In the genomic region with DNA sequence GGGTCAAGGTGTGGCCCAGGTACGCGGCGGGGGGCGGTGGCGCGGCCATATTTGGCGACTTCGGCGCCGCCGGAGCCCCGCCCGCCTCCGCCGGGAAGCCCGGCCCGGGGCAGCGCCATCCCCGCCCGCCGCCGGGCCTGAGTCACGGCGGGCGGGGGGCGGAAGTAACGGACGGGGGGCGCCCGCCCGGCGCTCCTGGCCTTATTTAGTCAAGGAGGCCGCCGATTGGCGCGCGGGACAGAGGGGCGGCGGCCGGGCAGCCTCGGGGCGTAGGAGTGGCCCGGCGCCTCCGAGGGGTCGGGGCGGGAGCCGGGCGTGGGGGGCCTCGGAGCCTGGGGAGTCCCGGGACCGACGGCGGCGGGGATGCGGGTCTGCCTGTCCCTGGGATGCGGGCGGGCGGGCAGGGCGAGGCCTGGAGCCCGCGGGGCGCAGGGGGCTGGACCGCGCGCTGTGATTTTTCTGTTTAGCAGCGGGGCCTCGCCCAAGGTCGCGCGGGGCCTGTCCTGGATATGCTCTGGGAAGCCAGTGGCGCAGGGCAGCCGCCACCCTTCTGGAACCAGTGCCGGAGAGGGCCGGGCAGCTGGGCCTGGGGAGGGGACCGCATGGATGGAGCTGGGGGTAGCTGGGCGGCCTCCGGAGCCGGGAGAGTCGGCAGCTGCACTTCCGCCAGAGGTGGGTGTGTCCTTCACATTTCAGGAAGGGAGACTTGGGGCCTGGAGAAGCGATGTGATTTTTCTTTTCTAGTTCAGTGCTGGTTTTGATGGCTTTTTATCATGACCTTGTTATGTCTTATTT, we compare ENCODE assay signal across 8 cellular contexts. TPM values are rescaled to one million over a fixed set of nuclear protein-coding genes. Genes with fewer than 3 reads are reported as not detected.
DNase-seq lines count a peak whose midpoint lies in the region; ATAC-seq, FAIRE-seq and TF ChIP-seq lines count a peak whose summit lies in the region.

No MANE protein-coding gene starts in this region.

- H3K4ac ChIP-seq in H1 (replicated peaks; ENCODE audit: insufficient read length, low read depth, low read length): peak overlapping the region; percentile 94

- H3K18ac ChIP-seq in H1 (ENCODE audit: extremely low read depth, low read length): peak overlapping the region; percentile 90

- H3K9ac ChIP-seq in H1 (replicated peaks in 1 of 4; ENCODE audit: extremely low read depth in 1 of 4, low read depth in 3 of 4, low read length in 3 of 4): peak overlapping the region; percentile 45 to 70 (median 56); a peak in 6 of 7 replicates

- no peak for FAIRE-seq in H1 (lab: Jason Lieb, UNC)

- peaks cover 23% of the 10 kb centered on the region for H3K9me3 Mint-ChIP-seq in HFFc6

- H3K79me1 ChIP-seq in H1 (ENCODE audit: low read depth, low read length): peaks cover 14% of the 10 kb centered on the region

- H3K56ac ChIP-seq in H1 (replicated peaks; ENCODE audit: insufficient read length, low read depth, low read length): peak overlapping the region; percentile 92

- 5% methylated on average over 10 of the region's 82 CpGs; no CpG with 5 or more reads in 1 of the 2 experiments for WGBS in H1 (ENCODE audit: extremely low coverage in 1 of 2, insufficient coverage in 1 of 2, insufficient read length in 1 of 2, insufficient replicate concordance in 2 of 2, low coverage in 1 of 2, low lambda C conversion rate in 2 of 2, missing lambda C conversion rate in 1 of 2), 2 experiments

- H3K4me2 ChIP-seq in H1 (ENCODE audit: insufficient read depth in 1 of 2, low read depth in 2 of 2, low read length in 2 of 2): peak overlapping the region; percentile 75 to 85

- peaks cover 0 to 25% (median 15%) of the 10 kb centered on the region in 4 experiments; a peak in 5 of 7 replicates for H3K27me3 ChIP-seq in H1 (replicated peaks in 1 of 4; ENCODE audit: control insufficient read depth in 3 of 4, extremely low read depth in 1 of 4, insufficient read depth in 3 of 4, low read length in 3 of 4)

- peaks cover 30% of the 10 kb centered on the region for H3K36me3 Mint-ChIP-seq in HFFc6 (ENCODE audit: low read depth)

- no peak for ATAC-seq in HG03439 (IDR thresholded peaks at IDR 0.05; ENCODE audit: unreplicated experiment)

- peak overlapping the region; percentile 39; the same call in 1 of the 2 replicates for H2BK12ac ChIP-seq in H1 (ENCODE audit: low read depth, low read length)

- H2BK120ac ChIP-seq in H1 (replicated peaks; ENCODE audit: low read depth, low read length): no peak overlapping the region

- H2BK15ac ChIP-seq in H1 (ENCODE audit: low read length): no peak overlapping the region

- POLR2A ChIA-PET in H1 (lab: Charles Lee; ENCODE audit: partially characterized antibody): interaction anchor here (0.7 to 35.8 kb wide), 23 partner anchors 1 to 395 kb away, joined by 3 to 1004 read pairs (median 5); a partner anchor contains a TSS

- peak overlapping the region; percentile 14; the same call in 1 of the 2 replicates for H3K27ac ChIP-seq in H1 (ENCODE audit: low read depth, low read length)

- TF ChIP-seq RAD21 in H1 (IDR thresholded peaks at IDR 0.05 in 1 of 2, conservative IDR thresholded peaks at IDR 0.05 in 1 of 2; ENCODE audit: low read depth in 2 of 2, low read length in 2 of 2): no peak

- H3K27me3 Mint-ChIP-seq in HFFc6 (ENCODE audit: insufficient read depth): peaks cover 23% of the 10 kb centered on the region

- H2BK5ac ChIP-seq in H1 (ENCODE audit: low read depth, low read length): peak overlapping the region; percentile 60; the same call in 1 of the 2 replicates

- H3K4me1 ChIP-seq in H1 (replicated peaks in 1 of 4; ENCODE audit: control insufficient read depth in 3 of 4, insufficient read depth in 4 of 4, low read length in 3 of 4): peaks cover 0 to 40% (median 23%) of the 10 kb centered on the region in 4 experiments; a peak in 6 of 7 replicates

- H3K4me3 Mint-ChIP-seq in HFFc6: peak overlapping the region; percentile 92

- H3K4me3 ChIP-seq in H1 (ENCODE audit: extremely low read depth in 1 of 4, insufficient read depth in 2 of 4, low read depth in 3 of 4, low read length in 4 of 4): peak overlapping the region; percentile 56 to 75 (median 68)

- peak overlapping the region; percentile 74 for H4K8ac ChIP-seq in H1 (ENCODE audit: extremely low read depth, insufficient read depth, low read length)

- no peaks in the 10 kb centered on the region for H3K9me3 ChIP-seq in H1 (ENCODE audit: insufficient read depth in 2 of 2, low read depth in 1 of 2, low read length in 1 of 2)

- H2BK20ac ChIP-seq in H1 (ENCODE audit: low read length): no peak overlapping the region

- peaks cover 22 to 28% of the 10 kb centered on the region in 2 experiments for H4K20me1 ChIP-seq in H1 (replicated peaks in 1 of 2; ENCODE audit: control insufficient read depth in 1 of 2, insufficient read depth in 2 of 2, low read length in 2 of 2)

- peak overlapping the region; percentile 85 for H4K91ac ChIP-seq in H1 (replicated peaks; ENCODE audit: insufficient read length, low read length)

- H3K23ac ChIP-seq in H1 (ENCODE audit: insufficient read length): no peak overlapping the region

- peak; percentile 92 for DNase-seq in EH (ENCODE audit: low read depth)
- DNase-seq in HFFc6: peak; percentile 60
- DNase-seq in NCI-H69 (lab: John Stamatoyannopoulos, UW): peak; percentile 95
- DNase-seq in activated CD8-positive, alpha-beta memory T cell treated with anti-CD3 and anti-CD28 coated beads for 4 hours (ENCODE audit: low read depth in 2 of 2): peak; percentile 54 to 62
- DNase-seq in H1 (ENCODE audit: low read depth in 1 of 2, low spot score in 2 of 2): peak in 1 of 2 experiments; percentile 88
- peak; percentile 58 for DNase-seq in medulla oblongata (ENCODE audit: extremely low spot score)
- DNase-seq in stimulated activated CD8-positive, alpha-beta memory T cell treated with anti-CD3 and anti-CD28 coated beads, Interleukin-2, amount 100 ng/mL, for 48 hours (ENCODE audit: low read depth in 2 of 2): peak; percentile 64 to 71

- H3K36me3 ChIP-seq in H1 (ENCODE audit: control insufficient read depth in 2 of 4, insufficient read depth in 4 of 4, low read length in 3 of 4): peaks cover 18 to 22% (median 20%) of the 10 kb centered on the region in 4 experiments; a peak in 7 of 8 replicates

- TF ChIP-seq CTCF in HFFc6 (IDR thresholded peaks at IDR 0.05) (no peak), H1 (IDR thresholded peaks at IDR 0.05; ENCODE audit: control extremely low read depth in 1 of 3, insufficient read depth in 1 of 3, low read depth in 1 of 3, low read length in 3 of 3) (no peak)

- TF ChIP-seq EP300 in H1 (IDR thresholded peaks at IDR 0.05; ENCODE audit: borderline replicate concordance in 1 of 2, low read depth in 2 of 2, low read length in 2 of 2): no peak

- H3K4me1 Mint-ChIP-seq in HFFc6 (ENCODE audit: low read depth): peaks cover 18% of the 10 kb centered on the region

- peaks cover 39% of the 10 kb centered on the region for H3K23me2 ChIP-seq in H1 (ENCODE audit: low read depth, low read length)

- H3K79me2 ChIP-seq in H1 (ENCODE audit: control insufficient read depth in 1 of 2, insufficient read depth in 2 of 2, low read length in 2 of 2): peaks cover 24 to 39% of the 10 kb centered on the region in 2 experiments

- no peak overlapping the region for H3K14ac ChIP-seq in H1 (ENCODE audit: insufficient read length)

- H3K27ac Mint-ChIP-seq in HFFc6: peak overlapping the region; percentile 83

- TF ChIP-seq POLR2A in H1 (IDR thresholded peaks at IDR 0.05; ENCODE audit: control extremely low read depth in 1 of 2, low read depth in 2 of 2, low read length in 2 of 2): peak in 1 of 2 experiments; percentile 43; a peak in 1 of 3 replicates

- H2AK5ac ChIP-seq in H1 (ENCODE audit: low read depth, low read length): no peak overlapping the region

- no peak overlapping the region for H2AFZ ChIP-seq in H1 (ENCODE audit: low read length)

- peak overlapping the region; percentile 86 for H4K5ac ChIP-seq in H1 (ENCODE audit: insufficient read length, low read depth, low read length)

- CTCF ChIA-PET in H1 (lab: Charles Lee; ENCODE audit: partially characterized antibody): interaction anchor here (1.2 to 5.2 kb wide), 3 partner anchors 13 to 30 kb away, joined by 3 to 33 read pairs (median 12); a partner anchor contains a TSS

RNA-seq across cellular contexts. Expression of a gene that starts 2.3 kb away (rescaled TPM):
- total RNA-seq in HFFc6 (2021; fragmentation: NEBNext Ultra II Directional; extraction: Animal tissue kit (Norgen Biotek cat#: 25700)): over 10,000 TPM in 3 of 6 experiments, 1,000 to 10,000 TPM in 3; 7,891 to 11,135 (median 9,908) TPM
- 3,535 and 3,691 TPM in 2 replicates for total RNA-seq in H1 (2021; fragmentation: NEBNext Ultra II Directional; extraction: Animal tissue kit (Norgen Biotek cat#: 25700))
- 5,010 and 7,420 TPM in 2 replicates for polyA plus RNA-seq in H1 (2011; rRNA removed)
- 3,868 TPM for polyA plus RNA-seq in H1 (2011; cell fraction: cytosol; rRNA removed)
- polyA plus RNA-seq in H1 (2011; cell fraction: nucleus; rRNA removed): 4,694 TPM
- polyA plus RNA-seq in H1 (2012, experiment 1 of 2): 3,170 to 3,474 TPM (median 3,377 TPM) in 4 replicates
- 3,649 TPM for polyA plus RNA-seq in H1 (2012, experiment 2 of 2)
- 4,243 TPM for polyA plus RNA-seq in H1 (2013, experiment 1 of 2)
- polyA plus RNA-seq in H1 (2013, experiment 2 of 2): 4,284 TPM
- polyA minus RNA-seq in H1 (2011; rRNA and poly(A)+ RNA removed): 1,111 and 1,306 TPM in 2 replicates
- polyA minus RNA-seq in H1 (2011; cell fraction: cytosol; rRNA and poly(A)+ RNA removed): 1,521 TPM
- polyA minus RNA-seq in H1 (2011; cell fraction: nucleus; rRNA and poly(A)+ RNA removed): 1,666 TPM

RNA-seq across cellular contexts. Expression of a gene that starts 13.2 kb away (rescaled TPM):
- 1 to 10 TPM in 3 of 6 experiments, under 1 TPM in 3; 0.71 to 1.4 (median 0.99) TPM for total RNA-seq in HFFc6 (2021; fragmentation: NEBNext Ultra II Directional; extraction: Animal tissue kit (Norgen Biotek cat#: 25700))
- 0.30 TPM in 1 of 2 replicates, not detected in the other for total RNA-seq in H1 (2021; fragmentation: NEBNext Ultra II Directional; extraction: Animal tissue kit (Norgen Biotek cat#: 25700))
- polyA plus RNA-seq in H1 (2011; rRNA removed): 0.18 and 0.44 TPM in 2 replicates
- polyA plus RNA-seq in H1 (2011; cell fraction: cytosol; rRNA removed): 0.14 TPM
- polyA plus RNA-seq in H1 (2011; cell fraction: nucleus; rRNA removed): 0.88 TPM
- polyA plus RNA-seq in H1 (2012, experiment 1 of 2): 0.12 to 0.43 TPM (median 0.30 TPM) in 4 replicates
- polyA plus RNA-seq in H1 (2012, experiment 2 of 2): 0.28 TPM
- not detected for polyA plus RNA-seq in H1 (2013, experiment 1 of 2)
- 0.07 TPM for polyA plus RNA-seq in H1 (2013, experiment 2 of 2)
- 0.09 and 0.10 TPM in 2 replicates for polyA minus RNA-seq in H1 (2011; rRNA and poly(A)+ RNA removed)
- polyA minus RNA-seq in H1 (2011; cell fraction: cytosol; rRNA and poly(A)+ RNA removed): not detected
- polyA minus RNA-seq in H1 (2011; cell fraction: nucleus; rRNA and poly(A)+ RNA removed): 0.90 TPM

RNA-seq across cellular contexts. Expression of a gene that starts 37.2 kb away (rescaled TPM):
- 10 to 100 TPM; 21.9 to 27.7 (median 23.9) TPM for total RNA-seq in HFFc6 (2021; fragmentation: NEBNext Ultra II Directional; extraction: Animal tissue kit (Norgen Biotek cat#: 25700))
- total RNA-seq in H1 (2021; fragmentation: NEBNext Ultra II Directional; extraction: Animal tissue kit (Norgen Biotek cat#: 25700)): 37.9 and 41.8 TPM in 2 replicates
- polyA plus RNA-seq in H1 (2011; rRNA removed): 23.2 and 33.1 TPM in 2 replicates
- 28.9 TPM for polyA plus RNA-seq in H1 (2011; cell fraction: cytosol; rRNA removed)
- polyA plus RNA-seq in H1 (2011; cell fraction: nucleus; rRNA removed): 69.4 TPM
- polyA plus RNA-seq in H1 (2012, experiment 1 of 2): 17.1 to 31.4 TPM (median 28.6 TPM) in 4 replicates
- polyA plus RNA-seq in H1 (2012, experiment 2 of 2): 25.6 TPM
- polyA plus RNA-seq in H1 (2013, experiment 1 of 2): 16.0 TPM
- 16.3 TPM for polyA plus RNA-seq in H1 (2013, experiment 2 of 2)
- polyA minus RNA-seq in H1 (2011; rRNA and poly(A)+ RNA removed): 13.3 and 19.4 TPM in 2 replicates
- 18.1 TPM for polyA minus RNA-seq in H1 (2011; cell fraction: cytosol; rRNA and poly(A)+ RNA removed)
- polyA minus RNA-seq in H1 (2011; cell fraction: nucleus; rRNA and poly(A)+ RNA removed): 33.6 TPM
